21 cellular contexts compared by ENCODE assay signal in genomic region chr1:78232630-78233029, GRCh38.
A peak's percentile ranks its signal among the peaks of the same experiment; 100 is the strongest.
DNase-seq lines count a peak whose midpoint lies in the region; ATAC-seq, FAIRE-seq and TF ChIP-seq lines count a peak whose summit lies in the region.
"Had no signal": no experiment of that assay in that cellular context is flagged by ENCODE, and none has a peak within 500 bp of the region (broad histone marks: within the 10 kb centered on the region; RNA-seq: fewer than 3 reads in every experiment).

No MANE protein-coding gene starts in this region.

- H2BK120ac ChIP-seq in IMR-90 (ENCODE audit: low read depth, low read length): no peak overlapping the region

- dilution Hi-C loops in IMR-90 (cut with HindIII; ENCODE audit: low sequenced_read_pairs, unreplicated experiment): no loop called here

- no peak overlapping the region for H3K56ac ChIP-seq in IMR-90 (ENCODE audit: extremely low read depth, insufficient read depth, low read length)

- no peaks in the 10 kb centered on the region for H3K9me3 Mint-ChIP-seq in endothelial cell (ENCODE audit: unreplicated experiment)
- H3K9me3 Mint-ChIP-seq: CD4-positive, alpha-beta T cell; CD8-positive, alpha-beta T cell had no signal

- H3K4me3 ChIP-seq in A549 (no peak overlapping the region), IMR-90 (ENCODE audit: insufficient read depth, low read depth, low read length) (no peak overlapping the region), transverse colon (no peak overlapping the region)
- H3K4me3 ChIP-seq: BLaER1 treated with 17β-estradiol and CSF1 and Interleukin-3, amounts not matched to agents 10 nM and 100 nM had no signal

- H3K18ac ChIP-seq in IMR-90 (ENCODE audit: low read depth, low read length): no peak overlapping the region

- H4K5ac ChIP-seq in IMR-90 (ENCODE audit: low read depth, low read length): no peak overlapping the region

- H3K4me1 Mint-ChIP-seq in endothelial cell (ENCODE audit: unreplicated experiment): no peaks in the 10 kb centered on the region
- H3K4me1 Mint-ChIP-seq: B cell had no signal

- H2AFZ ChIP-seq in IMR-90 (replicated peaks; ENCODE audit: low read length, poor library complexity): no peak overlapping the region

- H3K36me3 ChIP-seq in IMR-90 (ENCODE audit: control insufficient read depth, insufficient read depth, low read length) (no peaks in the 10 kb centered on the region), transverse colon (no peaks in the 10 kb centered on the region)
- H3K36me3 ChIP-seq: BLaER1 treated with 17β-estradiol and CSF1 and Interleukin-3, amounts not matched to agents 10 nM and 100 nM had no signal

- no peak overlapping the region for H2BK15ac ChIP-seq in IMR-90 (ENCODE audit: low read depth, low read length)

- no peak overlapping the region for H3K14ac ChIP-seq in IMR-90 (replicated peaks; ENCODE audit: low read depth, low read length)

- H3K9ac ChIP-seq in IMR-90 (ENCODE audit: low read depth, low read length): no peak overlapping the region
- H3K9ac ChIP-seq: BLaER1 treated with 17β-estradiol and CSF1 and Interleukin-3, amounts not matched to agents 10 nM and 100 nM had no signal

- no peak overlapping the region for H4K91ac ChIP-seq in IMR-90 (ENCODE audit: insufficient read depth, low read depth, low read length)

- no peak for TF ChIP-seq RAD21 in A549 (conservative IDR thresholded peaks at IDR 0.05 in 1 of 2, IDR thresholded peaks at IDR 0.05 in 1 of 2)
- TF ChIP-seq RAD21 in IMR-90 (IDR thresholded peaks at IDR 0.05; ENCODE audit: low read length): no peak

- H3K4me1 ChIP-seq in A549 (no peaks in the 10 kb centered on the region), IMR-90 (ENCODE audit: control insufficient read depth, insufficient read depth, low read length) (no peaks in the 10 kb centered on the region; the same call in none of the 2 replicates), transverse colon (peaks cover 3 to 42% (median 11%) of the 10 kb centered on the region in 4 donors)
- H3K4me1 ChIP-seq: BLaER1 treated with 17β-estradiol and CSF1 and Interleukin-3, amounts not matched to agents 10 nM and 100 nM had no signal

- CTCF ChIA-PET in A549 (lab: Yijun Ruan, JAX): no interaction called here
- CTCF ChIA-PET in IMR-90 (lab: Yijun Ruan, JAX): no interaction called here

- H3K36me3 Mint-ChIP-seq in endothelial cell (ENCODE audit: low read depth, unreplicated experiment): no peaks in the 10 kb centered on the region
- H3K36me3 Mint-ChIP-seq: CD8-positive, alpha-beta T cell had no signal

- in situ Hi-C loops in IMR-90 (cut with MboI; ENCODE audit: low sequenced_read_pairs): no loop called here
- in situ Hi-C loops in transverse colon (cut with MboI; ENCODE audit: low pct_ligation_motif_present in 1 of 4, low pct_unique_long_range_greater_than_20kb in 1 of 4, low sequenced_read_pairs in 3 of 4): no loop called here

- FAIRE-seq in A549 (lab: Jason Lieb, UNC): no peak
- FAIRE-seq: A204.1, D721Med, G401.6, GM12891, GM19239 had no signal

- H3K9me3 ChIP-seq in A549: no peaks in the 10 kb centered on the region
- H3K9me3 ChIP-seq in IMR-90 (ENCODE audit: control insufficient read depth, insufficient read depth, low read length): no peaks in the 10 kb centered on the region
- H3K9me3 ChIP-seq in transverse colon: no peaks in the 10 kb centered on the region
- H3K9me3 ChIP-seq: Caco-2 had no signal

- H3K27ac ChIP-seq in A549: no peak overlapping the region
- no peak overlapping the region for H3K27ac ChIP-seq in IMR-90 (ENCODE audit: insufficient read depth, low read length)
- H3K27ac ChIP-seq in transverse colon: peak overlapping the region; percentile 22 to 63 (median 51)
- H3K27ac ChIP-seq: BLaER1 treated with 17β-estradiol and CSF1 and Interleukin-3, amounts not matched to agents 10 nM and 100 nM; C4-2B had no signal

- no peaks in the 10 kb centered on the region for H3K27me3 Mint-ChIP-seq in endothelial cell (ENCODE audit: unreplicated experiment)
- H3K27me3 Mint-ChIP-seq: CD4-positive, alpha-beta T cell had no signal

- no peak overlapping the region for H3K23ac ChIP-seq in IMR-90 (ENCODE audit: low read depth, low read length)

- H4K20me1 ChIP-seq in IMR-90 (ENCODE audit: insufficient read depth, low read length): no peaks in the 10 kb centered on the region
- H4K20me1 ChIP-seq: BLaER1 treated with 17β-estradiol and CSF1 and Interleukin-3, amounts not matched to agents 10 nM and 100 nM had no signal

- H3K4me2 ChIP-seq in A549 (no peak overlapping the region), IMR-90 (ENCODE audit: low read depth, low read length) (no peak overlapping the region)
- H3K4me2 ChIP-seq: BLaER1 treated with 17β-estradiol and CSF1 and Interleukin-3, amounts not matched to agents 10 nM and 100 nM had no signal

- H2BK5ac ChIP-seq in IMR-90 (ENCODE audit: low read depth, low read length, poor library complexity, severe bottlenecking): no peak overlapping the region

- intact Hi-C loops in IMR-90 (cut with micrococcal nuclease): no loop called here
- intact Hi-C loops in transverse colon (cut with DNase I; ENCODE audit: low total_unique reads): no loop called here

- POLR2A ChIA-PET in A549 (lab: Yijun Ruan, JAX): no interaction called here
- POLR2A ChIA-PET in IMR-90 (lab: Charles Lee; ENCODE audit: unreplicated experiment): no interaction called here

- no peak overlapping the region for H3K4me3 Mint-ChIP-seq in endothelial cell (ENCODE audit: unreplicated experiment)
- H3K4me3 Mint-ChIP-seq: B cell; CD4-positive, alpha-beta T cell; CD8-positive, alpha-beta T cell had no signal

- H3K79me1 ChIP-seq in IMR-90 (ENCODE audit: low read depth in 1 of 2, low read length in 2 of 2): no peaks in the 10 kb centered on the region

- no peak overlapping the region for H3K27ac Mint-ChIP-seq in endothelial cell (ENCODE audit: unreplicated experiment)
- H3K27ac Mint-ChIP-seq: B cell; CD4-positive, alpha-beta T cell; CD8-positive, alpha-beta T cell had no signal

- H3K27me3 ChIP-seq in IMR-90 (ENCODE audit: control insufficient read depth, insufficient read depth, low read length) (no peaks in the 10 kb centered on the region), transverse colon (no peaks in the 10 kb centered on the region)
- H3K27me3 ChIP-seq: BLaER1 treated with 17β-estradiol and CSF1 and Interleukin-3, amounts not matched to agents 10 nM and 100 nM had no signal

- TF ChIP-seq CTCF in A549 (IDR thresholded peaks at IDR 0.05) (no peak), IMR-90 (conservative IDR thresholded peaks at IDR 0.05; ENCODE audit: low read depth, low read length) (no peak), transverse colon (IDR thresholded peaks at IDR 0.05) (no peak), endothelial cell (IDR thresholded peaks at IDR 0.05; ENCODE audit: unreplicated experiment) (no peak)

- H2AK9ac ChIP-seq in IMR-90 (replicated peaks; ENCODE audit: low read depth, low read length, poor library complexity): no peak overlapping the region

- DNase-seq in A549 (ENCODE audit: low read depth in 1 of 2, low spot score in 1 of 2) (no peak), IMR-90 (no peak), transverse colon (no peak), NCI-H187 treated with DMSO at 0.1 percent for 48 hours (lab: John Stamatoyannopoulos, UW) (no peak), endothelial cell (ENCODE audit: low spot score) (no peak)
- DNase-seq: 8988T; AML-193; Caco-2; Calu3; CD4-positive, alpha-beta T cell; CD8-positive, alpha-beta T cell; DMS79 treated with DMSO at 0.1 percent for 48 hours; GF-D8 had no signal

- no peak overlapping the region for H2AK5ac ChIP-seq in IMR-90 (ENCODE audit: low read depth, low read length)

- no peak for TF ChIP-seq EP300 in A549 (IDR thresholded peaks at IDR 0.05)
- no peak for TF ChIP-seq EP300 in transverse colon (IDR thresholded peaks at IDR 0.05; ENCODE audit: low read depth)

- ATAC-seq in A549 (no peak), IMR-90 (ENCODE audit: low read depth) (no peak)
- ATAC-seq: CD8-positive, alpha-beta T cell had no signal

- H2BK20ac ChIP-seq in IMR-90 (ENCODE audit: low read depth, low read length): no peak overlapping the region

- BruUV-seq in IMR-90 (replicated peaks; lab: Mats Ljungman, UMichigan): no TSS peak

- no peak overlapping the region for H4K8ac ChIP-seq in IMR-90 (ENCODE audit: low read depth in 2 of 2, low read length in 2 of 2)

- no peaks in the 10 kb centered on the region for H3K9me1 ChIP-seq in IMR-90 (ENCODE audit: insufficient read depth, low read length)

- TF ChIP-seq POLR2A in A549 (IDR thresholded peaks at IDR 0.05; ENCODE audit: low read length): no peak
- TF ChIP-seq POLR2A in IMR-90 (IDR thresholded peaks at IDR 0.05; ENCODE audit: low read depth, low read length): no peak
- TF ChIP-seq POLR2A in transverse colon (IDR thresholded peaks at IDR 0.05): no peak

- H3K4ac ChIP-seq in IMR-90 (ENCODE audit: low read depth, low read length): no peak overlapping the region

TF ChIP-seq in A549, 52 proteins besides CTCF, POLR2A, EP300 and RAD21:
- TF ChIP-seq, protein P1, sequence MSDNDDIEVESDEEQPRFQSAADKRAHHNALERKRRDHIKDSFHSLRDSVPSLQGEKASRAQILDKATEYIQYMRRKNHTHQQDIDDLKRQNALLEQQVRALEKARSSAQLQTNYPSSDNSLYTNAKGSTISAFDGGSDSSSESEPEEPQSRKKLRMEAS (IDR thresholded peaks at IDR 0.05): no peak
- TF ChIP-seq MAFK (IDR thresholded peaks at IDR 0.05; ENCODE audit: partially characterized antibody): peak; percentile 27

TF ChIP-seq in IMR-90, 13 proteins besides CTCF, POLR2A, EP300 and RAD21:
- TF ChIP-seq BHLHE40 (IDR thresholded peaks at IDR 0.05; ENCODE audit: low read depth, low read length): no peak
- no peak for TF ChIP-seq RFX5 (IDR thresholded peaks at IDR 0.05; ENCODE audit: low read depth, low read length)
- peak; percentile 57 for TF ChIP-seq MAFK (IDR thresholded peaks at IDR 0.05; ENCODE audit: low read depth, low read length)

Comparison
In these comparisons a context has a peak if more than half of its experiments do, and no peak if none do; other contexts are left out.
1. H3K27ac ChIP-seq: peak in transverse colon (4 of 4); none in A549 (0 of 2) and IMR-90 (single experiment).